14 cellular contexts compared by ENCODE assay signal in genomic region chr1:214193691-214194090, GRCh38.
DNase-seq lines count a peak whose midpoint lies in the region; ATAC-seq, FAIRE-seq and TF ChIP-seq lines count a peak whose summit lies in the region.
"Had no signal": no experiment of that assay in that cellular context is flagged by ENCODE, and none has a peak within 500 bp of the region (broad histone marks: within the 10 kb centered on the region; RNA-seq: fewer than 3 reads in every experiment).

No MANE protein-coding gene starts in this region.

- H3K79me1 ChIP-seq in H1 (ENCODE audit: low read depth, low read length) (no peaks in the 10 kb centered on the region), mesenchymal stem cell (replicated peaks; ENCODE audit: low read length, poor library complexity, severe bottlenecking) (no peaks in the 10 kb centered on the region)

- H3K4me1 ChIP-seq in HepG2 (ENCODE audit: insufficient read depth, low read length) (peaks cover 14% of the 10 kb centered on the region), right lobe of liver (no peaks in the 10 kb centered on the region), H1 (replicated peaks in 1 of 4; ENCODE audit: control insufficient read depth in 3 of 4, insufficient read depth in 4 of 4, low read length in 3 of 4) (peaks cover 0 to 9% (median 3%) of the 10 kb centered on the region in 4 experiments; a peak in 4 of 7 replicates), mesenchymal stem cell (ENCODE audit: control insufficient read depth, insufficient read depth, low read depth, low read length) (peaks cover 2% of the 10 kb centered on the region), thyroid gland (peaks cover 21 to 25% of the 10 kb centered on the region in 2 donors)
- H3K4me1 ChIP-seq: HAP-1 had no signal

- no peaks in the 10 kb centered on the region for H3K23me2 ChIP-seq in H1 (ENCODE audit: low read depth, low read length)

- DNase-seq in HepG2 (ENCODE audit: low spot score) (no peak), right lobe of liver (no peak), H1 (ENCODE audit: low read depth in 1 of 2, low spot score in 2 of 2) (no peak), mesenchymal stem cell (peak; percentile 42), thyroid gland (peak in 1 of 2 donors; percentile 22), NCI-H2107 (lab: John Stamatoyannopoulos, UW) (no peak)
- DNase-seq: Caco-2; CD8-positive, alpha-beta T cell; GOT3; HFFc6 had no signal

- no peak overlapping the region for H2BK15ac ChIP-seq in H1 (ENCODE audit: low read length)
- no peak overlapping the region for H2BK15ac ChIP-seq in mesenchymal stem cell (ENCODE audit: low read depth, poor library complexity, severe bottlenecking)

- H3K4ac ChIP-seq in H1 (replicated peaks; ENCODE audit: insufficient read length, low read depth, low read length) = no peak overlapping the region
- no peak overlapping the region for H3K4ac ChIP-seq in mesenchymal stem cell (ENCODE audit: low read depth in 1 of 2, low read length in 2 of 2)

- POLR2A ChIA-PET in HepG2 (lab: Yijun Ruan, JAX) (no interaction called here), H1 (lab: Charles Lee; ENCODE audit: partially characterized antibody) (no interaction called here)

- ATAC-seq in HepG2 = no peak
- ATAC-seq in right lobe of liver = no peak
- no peak for ATAC-seq in GM19395 (IDR thresholded peaks at IDR 0.05; ENCODE audit: unreplicated experiment)
- ATAC-seq in GM21825 (IDR thresholded peaks at IDR 0.05; ENCODE audit: unreplicated experiment) = no peak
- ATAC-seq: CD8-positive, alpha-beta T cell had no signal

- H3K79me2 ChIP-seq in HepG2 (ENCODE audit: insufficient read depth, low read length) = no peaks in the 10 kb centered on the region
- H3K79me2 ChIP-seq in H1 (ENCODE audit: control insufficient read depth in 1 of 2, insufficient read depth in 2 of 2, low read length in 2 of 2) = no peaks in the 10 kb centered on the region

- H3K14ac ChIP-seq in H1 (ENCODE audit: insufficient read length) (no peak overlapping the region), mesenchymal stem cell (ENCODE audit: low read length in 2 of 2) (no peak overlapping the region)

- H3K23ac ChIP-seq in H1 (ENCODE audit: insufficient read length) (no peak overlapping the region), mesenchymal stem cell (ENCODE audit: low read length in 2 of 2) (no peak overlapping the region)

- H3K9ac ChIP-seq in HepG2 (ENCODE audit: insufficient read depth, low read depth, low read length) = no peak overlapping the region
- H3K9ac ChIP-seq in H1 (replicated peaks in 1 of 4; ENCODE audit: extremely low read depth in 1 of 4, low read depth in 3 of 4, low read length in 3 of 4) = no peak overlapping the region
- H3K9ac ChIP-seq in mesenchymal stem cell (ENCODE audit: low read length) = no peak overlapping the region

- CTCF ChIA-PET in HepG2 (lab: Yijun Ruan, JAX; ENCODE audit: low intra/inter-chr PET ratio, low total read pairs) = no interaction called here
- CTCF ChIA-PET in H1 (lab: Charles Lee; ENCODE audit: partially characterized antibody) = interaction anchor here (0.8 kb wide), 1 partner anchor 21 kb away, joined by 4 read pairs; no protein-coding TSS in a partner anchor

- no peak overlapping the region for H4K91ac ChIP-seq in H1 (replicated peaks; ENCODE audit: insufficient read length, low read length)
- no peak overlapping the region for H4K91ac ChIP-seq in mesenchymal stem cell (ENCODE audit: low read length)

- H4K8ac ChIP-seq in H1 (ENCODE audit: extremely low read depth, insufficient read depth, low read length) = no peak overlapping the region
- no peak overlapping the region for H4K8ac ChIP-seq in mesenchymal stem cell (ENCODE audit: low read length)

- no peak overlapping the region for H4K5ac ChIP-seq in H1 (ENCODE audit: insufficient read length, low read depth, low read length)

- H3K9me3 ChIP-seq in HepG2 (ENCODE audit: low read length) (no peaks in the 10 kb centered on the region), right lobe of liver (no peaks in the 10 kb centered on the region), H1 (ENCODE audit: insufficient read depth in 2 of 2, low read depth in 1 of 2, low read length in 1 of 2) (no peaks in the 10 kb centered on the region), mesenchymal stem cell (ENCODE audit: control insufficient read depth, low read length) (no peaks in the 10 kb centered on the region), thyroid gland (no peaks in the 10 kb centered on the region)
- H3K9me3 ChIP-seq: Caco-2, HAP-1 had no signal

- H2BK120ac ChIP-seq in H1 (replicated peaks; ENCODE audit: low read depth, low read length) (no peak overlapping the region), mesenchymal stem cell (ENCODE audit: low read depth, low read length) (no peak overlapping the region)

- TF ChIP-seq CTCF in HepG2 (CRISPR knock-in tag; IDR thresholded peaks at IDR 0.05) (no peak), right lobe of liver (IDR thresholded peaks at IDR 0.05) (no peak), H1 (IDR thresholded peaks at IDR 0.05; ENCODE audit: control extremely low read depth in 1 of 3, insufficient read depth in 1 of 3, low read depth in 1 of 3, low read length in 3 of 3) (no peak), thyroid gland (IDR thresholded peaks at IDR 0.05) (no peak)

- H3K4me3 ChIP-seq in HepG2 (replicated peaks in 1 of 3; ENCODE audit: insufficient read depth in 1 of 3, low read depth in 2 of 3, low read length in 3 of 3) (no peak overlapping the region), right lobe of liver (no peak overlapping the region), H1 (ENCODE audit: extremely low read depth in 1 of 4, insufficient read depth in 2 of 4, low read depth in 3 of 4, low read length in 4 of 4) (no peak overlapping the region), mesenchymal stem cell (ENCODE audit: insufficient read depth in 1 of 2, low read depth in 1 of 2, low read length in 2 of 2) (no peak overlapping the region), thyroid gland (replicated peaks in 1 of 3) (no peak overlapping the region)
- H3K4me3 ChIP-seq: HAP-1 had no signal

- H3K4me2 ChIP-seq in HepG2 (ENCODE audit: low read depth, low read length) (peak overlapping the region; percentile 39; the same call in 1 of the 2 replicates), H1 (ENCODE audit: insufficient read depth in 1 of 2, low read depth in 2 of 2, low read length in 2 of 2) (no peak overlapping the region), mesenchymal stem cell (ENCODE audit: low read length, poor library complexity, severe bottlenecking) (no peak overlapping the region)

- H3K27me3 ChIP-seq in HepG2 (ENCODE audit: control insufficient read depth in 1 of 2, insufficient read depth in 2 of 2, low read length in 2 of 2) = peaks cover 0 to 1% of the 10 kb centered on the region in 2 experiments; a peak in 1 of 5 replicates
- H3K27me3 ChIP-seq in right lobe of liver = no peaks in the 10 kb centered on the region
- peaks cover 0 to 5% (median 4%) of the 10 kb centered on the region in 4 experiments; a peak in 6 of 7 replicates for H3K27me3 ChIP-seq in H1 (replicated peaks in 1 of 4; ENCODE audit: control insufficient read depth in 3 of 4, extremely low read depth in 1 of 4, insufficient read depth in 3 of 4, low read length in 3 of 4)
- H3K27me3 ChIP-seq in mesenchymal stem cell (ENCODE audit: control insufficient read depth in 1 of 2, insufficient read depth in 1 of 2, low read length in 2 of 2) = peaks cover 17 to 61% of the 10 kb centered on the region in 2 experiments
- H3K27me3 ChIP-seq in thyroid gland = no peaks in the 10 kb centered on the region

- H4K20me1 ChIP-seq in HepG2 (ENCODE audit: insufficient read depth, low read length) (no peaks in the 10 kb centered on the region), H1 (replicated peaks in 1 of 2; ENCODE audit: control insufficient read depth in 1 of 2, insufficient read depth in 2 of 2, low read length in 2 of 2) (no peaks in the 10 kb centered on the region)

- no peak overlapping the region for H2BK12ac ChIP-seq in H1 (ENCODE audit: low read depth, low read length)
- H2BK12ac ChIP-seq in mesenchymal stem cell (ENCODE audit: low read length in 2 of 2) = no peak overlapping the region

- no peak overlapping the region for H3K27ac ChIP-seq in HepG2 (ENCODE audit: extremely low read length, insufficient read depth, low read length)
- no peak overlapping the region for H3K27ac ChIP-seq in right lobe of liver
- H3K27ac ChIP-seq in H1 (ENCODE audit: low read depth, low read length) = no peak overlapping the region
- H3K27ac ChIP-seq in mesenchymal stem cell (ENCODE audit: low read length, poor library complexity, severe bottlenecking) = no peak overlapping the region
- H3K27ac ChIP-seq in thyroid gland = peak overlapping the region in 2 of 3 donors; percentile 55 to 74

- H2AFZ ChIP-seq in HepG2 (ENCODE audit: low read length) (no peak overlapping the region), H1 (ENCODE audit: low read length) (peak overlapping the region; percentile 54; the same call in 1 of the 2 replicates), mesenchymal stem cell (ENCODE audit: low read depth, low read length) (no peak overlapping the region)

- H2AK5ac ChIP-seq in H1 (ENCODE audit: low read depth, low read length) (no peak overlapping the region), mesenchymal stem cell (ENCODE audit: low read length, severe bottlenecking) (no peak overlapping the region)

- no peak overlapping the region for H2BK20ac ChIP-seq in H1 (ENCODE audit: low read length)

- TF ChIP-seq RAD21 in HepG2 (CRISPR knock-in tag; IDR thresholded peaks at IDR 0.05) (no peak), H1 (IDR thresholded peaks at IDR 0.05 in 1 of 2, conservative IDR thresholded peaks at IDR 0.05 in 1 of 2; ENCODE audit: low read depth in 2 of 2, low read length in 2 of 2) (no peak)

- no peak for TF ChIP-seq EP300 in HepG2 (IDR thresholded peaks at IDR 0.05; ENCODE audit: low read depth in 2 of 2, low read length in 2 of 2)
- TF ChIP-seq EP300 in HepG2 (CRISPR knock-in tag; IDR thresholded peaks at IDR 0.05; ENCODE audit: borderline replicate concordance) = no peak
- no peak for TF ChIP-seq EP300 in H1 (IDR thresholded peaks at IDR 0.05; ENCODE audit: borderline replicate concordance in 1 of 2, low read depth in 2 of 2, low read length in 2 of 2)

- 75% methylated on average over 6 of the region's 6 CpGs for WGBS in HepG2 (ENCODE audit: low lambda C conversion rate)
- WGBS in right lobe of liver (ENCODE audit: insufficient coverage, low coverage, low lambda C conversion rate, missing lambda C conversion rate) = 56% methylated on average over 5 of the region's 6 CpGs
- WGBS in H1 (ENCODE audit: extremely low coverage in 1 of 2, insufficient coverage in 1 of 2, insufficient read length in 1 of 2, insufficient replicate concordance in 2 of 2, low coverage in 1 of 2, low lambda C conversion rate in 2 of 2, missing lambda C conversion rate in 1 of 2), 2 experiments = 99% methylated on average over 6 of the region's 6 CpGs; no CpG with 5 or more reads in 1 of the 2 experiments
- 71% methylated on average over 5 of the region's 6 CpGs for WGBS in mesenchymal stem cell
- 49 to 55% methylated on average over 6 of the region's 6 CpGs for WGBS in thyroid gland, 2 donors

- H3K18ac ChIP-seq in H1 (ENCODE audit: extremely low read depth, low read length) = no peak overlapping the region
- H3K18ac ChIP-seq in mesenchymal stem cell (ENCODE audit: low read depth in 1 of 2, low read length in 2 of 2) = no peak overlapping the region

- in situ Hi-C loops in HepG2 (cut with HindIII; ENCODE audit: extremely low pct_ligation_motif_present, low pct_unique_long_range_greater_than_20kb) = no loop called here

- H2BK5ac ChIP-seq in H1 (ENCODE audit: low read depth, low read length) = no peak overlapping the region
- H2BK5ac ChIP-seq in mesenchymal stem cell (ENCODE audit: low read depth, low read length, poor library complexity, severe bottlenecking) = no peak overlapping the region

- BruUV-seq in HepG2 (replicated peaks; lab: Mats Ljungman, UMichigan) = no TSS peak

- TF ChIP-seq POLR2A in HepG2 (IDR thresholded peaks at IDR 0.05; ENCODE audit: insufficient read depth in 1 of 2, low read depth in 2 of 2, low read length in 2 of 2) = no peak
- no peak for TF ChIP-seq POLR2A in right lobe of liver (IDR thresholded peaks at IDR 0.05)
- no peak for TF ChIP-seq POLR2A in H1 (IDR thresholded peaks at IDR 0.05; ENCODE audit: control extremely low read depth in 1 of 2, low read depth in 2 of 2, low read length in 2 of 2)
- no peak for TF ChIP-seq POLR2A in thyroid gland (IDR thresholded peaks at IDR 0.05)

- FAIRE-seq in HepG2 (lab: Jason Lieb, UNC) = no peak
- FAIRE-seq in H1 (lab: Jason Lieb, UNC) = no peak
- FAIRE-seq: HTR-8/SVneo had no signal

- no peak overlapping the region for H3K56ac ChIP-seq in H1 (replicated peaks; ENCODE audit: insufficient read length, low read depth, low read length)

- H3K36me3 ChIP-seq in HepG2 (replicated peaks in 1 of 2; ENCODE audit: control insufficient read depth in 1 of 2, insufficient read depth in 2 of 2, low read length in 2 of 2) (no peaks in the 10 kb centered on the region), right lobe of liver (no peaks in the 10 kb centered on the region), H1 (ENCODE audit: control insufficient read depth in 2 of 4, insufficient read depth in 4 of 4, low read length in 3 of 4) (no peaks in the 10 kb centered on the region), mesenchymal stem cell (ENCODE audit: control insufficient read depth in 1 of 2, insufficient read depth in 2 of 2, low read depth in 1 of 2, low read length in 2 of 2) (no peaks in the 10 kb centered on the region), thyroid gland (no peaks in the 10 kb centered on the region)
- H3K36me3 ChIP-seq: HAP-1 had no signal

- intact Hi-C loops in HepG2 (cut with micrococcal nuclease; ENCODE audit: unreplicated experiment) = no loop called here
- intact Hi-C loops in right lobe of liver (cut with DNase I) = no loop called here
- intact Hi-C loops in thyroid gland (cut with DNase I) = no loop called here

Comparison
In these comparisons a context has a peak if more than half of its experiments do, and no peak if none do; other contexts are left out.
1. H3K27ac ChIP-seq: peak in thyroid gland (2 of 3); none in HepG2 (single experiment), right lobe of liver (0 of 3), H1 (single experiment) and mesenchymal stem cell (single experiment).